9 cellular contexts compared by ENCODE assay signal in genomic region chrX:101550825-101551767, GRCh38. TPM values are rescaled to one million over a fixed set of nuclear protein-coding genes. Genes with fewer than 3 reads are reported as not detected.
DNase-seq lines count a peak whose midpoint lies in the region; ATAC-seq and TF ChIP-seq lines count a peak whose summit lies in the region.
"Had no signal": no experiment of that assay in that cellular context is flagged by ENCODE, and none has a peak within 500 bp of the region (broad histone marks: within the 10 kb centered on the region; RNA-seq: fewer than 3 reads in every experiment).

No MANE protein-coding gene starts in this region.

- WGBS in mesenchymal stem cell: 17% methylated on average over 19 of the region's 34 CpGs

- no peak overlapping the region for H3K27ac Mint-ChIP-seq in T-helper 2 cell treated with Interferon-gamma antibody and Interleukin-4, amounts not matched to agents 5 μg/mL and 100 μg/mL, for 36 hours

- peak overlapping the region; percentile 86 to 91 for H3K18ac ChIP-seq in mesenchymal stem cell (ENCODE audit: low read depth in 1 of 2, low read length in 2 of 2)

- H3K27me3 ChIP-seq in SJCRH30 (no peaks in the 10 kb centered on the region), mesenchymal stem cell (ENCODE audit: control insufficient read depth in 1 of 2, insufficient read depth in 1 of 2, low read length in 2 of 2) (no peaks in the 10 kb centered on the region), thoracic aorta (replicated peaks; ENCODE audit: insufficient read depth) (no peaks in the 10 kb centered on the region)

- peak overlapping the region; percentile 66 for H3K4me2 ChIP-seq in mesenchymal stem cell (ENCODE audit: low read length, poor library complexity, severe bottlenecking)

- peaks cover 15% of the 10 kb centered on the region for H3K27me3 Mint-ChIP-seq in T-helper 2 cell treated with Interferon-gamma antibody and Interleukin-4, amounts not matched to agents 5 μg/mL and 100 μg/mL, for 36 hours (ENCODE audit: low read depth)

- peak overlapping the region; percentile 75 to 86 for H3K4ac ChIP-seq in mesenchymal stem cell (ENCODE audit: low read depth in 1 of 2, low read length in 2 of 2)

- H3K27ac ChIP-seq in SJCRH30 (peak overlapping the region; percentile 92), mesenchymal stem cell (ENCODE audit: low read length, poor library complexity, severe bottlenecking) (no peak overlapping the region), thoracic aorta (peak overlapping the region; percentile 80 to 84)

- no peak overlapping the region for H2BK120ac ChIP-seq in mesenchymal stem cell (ENCODE audit: low read depth, low read length)

- DNase-seq in T-helper 2 cell treated with Interferon-gamma antibody and Interleukin-4, amounts not matched to agents 5 μg/mL and 100 μg/mL, for 36 hours (ENCODE audit: low spot score): no peak
- DNase-seq in T-helper 2 cell: no peak
- DNase-seq in SJCRH30: peak; percentile 65 to 72
- DNase-seq in epithelial cell of esophagus (ENCODE audit: low read depth): peak; percentile 29
- peak; percentile 66 for DNase-seq in mesenchymal stem cell
- DNase-seq in thoracic aorta (ENCODE audit: low spot score): no peak
- DNase-seq in DMS153 (lab: John Stamatoyannopoulos, UW): no peak
- DNase-seq: DND-41 had no signal

- peaks cover 3% of the 10 kb centered on the region for H3K4me1 Mint-ChIP-seq in T-helper 2 cell treated with Interferon-gamma antibody and Interleukin-4, amounts not matched to agents 5 μg/mL and 100 μg/mL, for 36 hours (ENCODE audit: low read depth)

- H3K14ac ChIP-seq in mesenchymal stem cell (ENCODE audit: low read length in 2 of 2): peak overlapping the region in 1 of 2 experiments; percentile 91

- H3K4me3 Mint-ChIP-seq in T-helper 2 cell treated with Interferon-gamma antibody and Interleukin-4, amounts not matched to agents 5 μg/mL and 100 μg/mL, for 36 hours: peak overlapping the region; percentile 66

- H3K36me3 ChIP-seq in SJCRH30 (peaks cover 11% of the 10 kb centered on the region), mesenchymal stem cell (ENCODE audit: control insufficient read depth in 1 of 2, insufficient read depth in 2 of 2, low read depth in 1 of 2, low read length in 2 of 2) (peaks cover 7 to 26% of the 10 kb centered on the region in 2 experiments), thoracic aorta (no peaks in the 10 kb centered on the region)

- no peak overlapping the region for H2AK5ac ChIP-seq in mesenchymal stem cell (ENCODE audit: low read length, severe bottlenecking)

- H2BK15ac ChIP-seq in mesenchymal stem cell (ENCODE audit: low read depth, poor library complexity, severe bottlenecking): no peak overlapping the region

- no peak overlapping the region for H2BK12ac ChIP-seq in mesenchymal stem cell (ENCODE audit: low read length in 2 of 2)

- 0 out of 2 replicates have a peak, but pooled peaks cover 2% of the 10 kb centered on the region for H3K4me1 ChIP-seq in SJCRH30
- peaks cover 4% of the 10 kb centered on the region for H3K4me1 ChIP-seq in mesenchymal stem cell (ENCODE audit: control insufficient read depth, insufficient read depth, low read depth, low read length)
- no peaks in the 10 kb centered on the region for H3K4me1 ChIP-seq in thoracic aorta (ENCODE audit: control insufficient read depth in 1 of 2, low read depth in 2 of 2)

- H2BK5ac ChIP-seq in mesenchymal stem cell (ENCODE audit: low read depth, low read length, poor library complexity, severe bottlenecking): no peak overlapping the region

- H3K9me3 Mint-ChIP-seq in T-helper 2 cell treated with Interferon-gamma antibody and Interleukin-4, amounts not matched to agents 5 μg/mL and 100 μg/mL, for 36 hours: no peaks in the 10 kb centered on the region

- H3K36me3 Mint-ChIP-seq in T-helper 2 cell treated with Interferon-gamma antibody and Interleukin-4, amounts not matched to agents 5 μg/mL and 100 μg/mL, for 36 hours (ENCODE audit: low read depth): no peaks in the 10 kb centered on the region

- H3K23ac ChIP-seq in mesenchymal stem cell (ENCODE audit: low read length in 2 of 2): no peak overlapping the region

- H3K4me3 ChIP-seq in SJCRH30 (peak overlapping the region; percentile 78), epithelial cell of esophagus (ENCODE audit: low read length) (peak overlapping the region; percentile 61), mesenchymal stem cell (ENCODE audit: insufficient read depth in 1 of 2, low read depth in 1 of 2, low read length in 2 of 2) (peak overlapping the region; percentile 62 to 87), thoracic aorta (peak overlapping the region; percentile 80)

- H4K91ac ChIP-seq in mesenchymal stem cell (ENCODE audit: low read length): peak overlapping the region; percentile 39

- no peak overlapping the region for H2AFZ ChIP-seq in mesenchymal stem cell (ENCODE audit: low read depth, low read length)

- no peak for ATAC-seq in thoracic aorta (ENCODE audit: insufficient number of reproducible peaks, low FRiP score, low read depth)
- no peak for ATAC-seq in HG03039 (IDR thresholded peaks at IDR 0.05; ENCODE audit: unreplicated experiment)

- no peaks in the 10 kb centered on the region for H3K79me1 ChIP-seq in mesenchymal stem cell (replicated peaks; ENCODE audit: low read length, poor library complexity, severe bottlenecking)

- H4K8ac ChIP-seq in mesenchymal stem cell (ENCODE audit: low read length): peak overlapping the region; percentile 72

- H3K9me3 ChIP-seq in SJCRH30 (replicated peaks): no peaks in the 10 kb centered on the region
- no peaks in the 10 kb centered on the region for H3K9me3 ChIP-seq in mesenchymal stem cell (ENCODE audit: control insufficient read depth, low read length)
- no peaks in the 10 kb centered on the region for H3K9me3 ChIP-seq in thoracic aorta

- TF ChIP-seq CTCF in epithelial cell of esophagus (IDR thresholded peaks at IDR 0.05; ENCODE audit: insufficient read depth, low read depth, low read length, missing control alignments) (no peak), thoracic aorta (IDR thresholded peaks at IDR 0.05) (no peak)

- peak overlapping the region; percentile 97 for H3K9ac ChIP-seq in mesenchymal stem cell (ENCODE audit: low read length)

RNA-seq across cellular contexts. Expression of gene ARMCX1, which starts 0.7 kb away (rescaled TPM):
- 71.7 and 81.5 TPM in 2 replicates for total RNA-seq in SJCRH30 (2014; rRNA removed; shearing (Covaris generic))
- polyA plus RNA-seq in mesenchymal stem cell (2013, experiment 1 of 2): 30.5 TPM
- polyA plus RNA-seq in mesenchymal stem cell (2013, experiment 2 of 2): 36.0 TPM
- 10 to 100 TPM; 29.1 to 30.1 TPM for total RNA-seq in thoracic aorta

Comparison
In these comparisons a context has a peak if more than half of its experiments do, and no peak if none do; other contexts are left out.
1. DNase-seq: peak in SJCRH30 (2 of 2), epithelial cell of esophagus (single experiment) and mesenchymal stem cell (single experiment); none in T-helper 2 cell treated with Interferon-gamma antibody and Interleukin-4, amounts not matched to agents 5 μg/mL and 100 μg/mL, for 36 hours (single experiment), T-helper 2 cell (0 of 5), thoracic aorta (single experiment) and DMS153 (single experiment).
2. Peak in every context shown above with its lines, with median percentiles within 50 percentile points of each other: H3K4me3 ChIP-seq.